ENCODE assay signal across 9 cellular contexts in genomic region chr1:204127597-204128242, GRCh38. TPM values are rescaled to one million over a fixed set of nuclear protein-coding genes. Genes with fewer than 3 reads are reported as not detected.
DNase-seq lines count a peak whose midpoint lies in the region; ATAC-seq, FAIRE-seq and TF ChIP-seq lines count a peak whose summit lies in the region.
"Had no signal": no experiment of that assay in that cellular context is flagged by ENCODE, and none has a peak within 500 bp of the region (broad histone marks: within the 10 kb centered on the region; RNA-seq: fewer than 3 reads in every experiment).

No MANE protein-coding gene starts in this region.

- H3K4me3 Mint-ChIP-seq in HFFc6: no peak overlapping the region

- TF ChIP-seq CTCF in HFFc6 (IDR thresholded peaks at IDR 0.05) (peak; percentile 97), GM12878 (IDR thresholded peaks at IDR 0.05 in 2 of 3, conservative IDR thresholded peaks at IDR 0.05 in 1 of 3; ENCODE audit: control insufficient read depth in 2 of 3, extremely low read depth in 1 of 3, insufficient read depth in 1 of 3, low read depth in 3 of 3, low read length in 3 of 3) (peak; percentile 47 to 70 (median 55)), spleen (IDR thresholded peaks at IDR 0.05 in 8 of 11, conservative IDR thresholded peaks at IDR 0.05 in 3 of 11) (peak; percentile 58 to 91 (median 82))

- no peaks in the 10 kb centered on the region for H3K9me3 Mint-ChIP-seq in HFFc6
- H3K9me3 Mint-ChIP-seq: IgD-negative memory B cell had no signal

- peaks cover 48% of the 10 kb centered on the region for H3K4me1 Mint-ChIP-seq in HFFc6 (ENCODE audit: low read depth)

- peak; percentile 49 for DNase-seq in CMK (ENCODE audit: low read depth)
- DNase-seq in HFFc6: peak; percentile 80
- peak; percentile 31 for DNase-seq in NCI-H510A treated with DMSO at 0.1 percent for 48 hours (lab: John Stamatoyannopoulos, UW)
- no peak for DNase-seq in GM12878 (ENCODE audit: low read depth, low spot score)
- peak; percentile 74 for DNase-seq in iPS-NIHi11 (ENCODE audit: low spot score)
- DNase-seq in spleen: no peak
- no peak for DNase-seq in activated CD8-positive, alpha-beta memory T cell treated with anti-CD3 and anti-CD28 coated beads for 24 hours

- H3K27ac ChIP-seq in GM12878 (ENCODE audit: control insufficient read depth, insufficient read depth) (no peak overlapping the region), spleen (peak overlapping the region in 5 of 8 donors; percentile 27 to 54 (median 44))

- no peaks in the 10 kb centered on the region for H4K20me1 ChIP-seq in GM12878 (ENCODE audit: control insufficient read depth, insufficient read depth)

- RAD21 ChIA-PET in GM12878 (lab: Charles Lee; ENCODE audit: unreplicated experiment): interaction anchor here (1.1 to 4.1 kb wide), 8 partner anchors 17 to 268 kb away, joined by 3 to 54 read pairs (median 9); partner anchors contain the start of gene SNRPE

- 7% methylated on average over 5 of the region's 5 CpGs for WGBS in GM12878 (ENCODE audit: insufficient coverage, insufficient replicate concordance, low lambda C conversion rate, missing lambda C conversion rate)
- 32 to 51% (median 47%) methylated on average over 5 of the region's 5 CpGs for WGBS in spleen, 5 donors

- peaks cover 2% of the 10 kb centered on the region; the same call in 1 of the 2 replicates for H3K27me3 Mint-ChIP-seq in HFFc6 (ENCODE audit: insufficient read depth)

- TF ChIP-seq EP300 in GM12878 (IDR thresholded peaks at IDR 0.05; ENCODE audit: borderline replicate concordance in 1 of 2, control insufficient read depth in 1 of 2, low read depth in 2 of 2, low read length in 2 of 2): no peak

- H3K4me1 ChIP-seq in GM12878 (ENCODE audit: control insufficient read depth, insufficient read depth, low read length): no peaks in the 10 kb centered on the region
- peaks cover 0 to 40% (median 17%) of the 10 kb centered on the region in 6 donors for H3K4me1 ChIP-seq in spleen

- POLR2A ChIA-PET in GM12878 (lab: Charles Lee): interaction anchor here (1.4 kb wide), 1 partner anchor 255 kb away, joined by 4 read pairs; no protein-coding TSS in a partner anchor

- TF ChIP-seq POLR2A in GM12878 (IDR thresholded peaks at IDR 0.05; ENCODE audit: low read depth, low read length) (no peak), spleen (IDR thresholded peaks at IDR 0.05) (no peak), GM18505 (IDR thresholded peaks at IDR 0.05; ENCODE audit: borderline replicate concordance, extremely low read depth, insufficient read depth, insufficient read length) (no peak)

- no peaks in the 10 kb centered on the region; a peak in 1 of 4 replicates for H3K27me3 ChIP-seq in GM12878 (replicated peaks in 1 of 2; ENCODE audit: control insufficient read depth in 2 of 2, insufficient read depth in 2 of 2, low read length in 1 of 2)
- peaks cover 0 to 17% (median 0%) of the 10 kb centered on the region in 7 donors for H3K27me3 ChIP-seq in spleen (replicated peaks in 1 of 7)

- no peak overlapping the region for H3K4me2 ChIP-seq in GM12878 (ENCODE audit: control insufficient read depth, insufficient read depth)

- no TSS peak for BruUV-seq in GM12878 (replicated peaks; lab: Mats Ljungman, UMichigan)

- peak overlapping the region; percentile 45 for H3K27ac Mint-ChIP-seq in HFFc6

- H3K36me3 ChIP-seq in GM12878 (ENCODE audit: control insufficient read depth in 2 of 2, insufficient read depth in 2 of 2, low read length in 1 of 2) (no peaks in the 10 kb centered on the region), spleen (peaks cover 0 to 38% (median 5%) of the 10 kb centered on the region in 6 donors)

- peaks cover 5% of the 10 kb centered on the region for H3K36me3 Mint-ChIP-seq in HFFc6 (ENCODE audit: low read depth)
- H3K36me3 Mint-ChIP-seq: IgD-negative memory B cell had no signal

- intact Hi-C loops in GM12878 (cut with micrococcal nuclease; ENCODE audit: unreplicated experiment) (no loop called here), spleen (cut with DNase I; ENCODE audit: low total_unique reads) (loop anchor here (5.0 kb wide), 1 partner anchor 255 kb away; no protein-coding TSS in a partner anchor)

- no peak for FAIRE-seq in GM12878 (lab: Jason Lieb, UNC)

- SMC1A ChIA-PET in GM12878 (lab: Charles Lee; ENCODE audit: uncharacterized antibody, unreplicated experiment): interaction anchor here (0.6 to 4.3 kb wide), 10 partner anchors 21 to 317 kb away, joined by 3 to 55 read pairs (median 6); partner anchors contain the start of gene SNRPE

- ATAC-seq in GM12878 (peak; percentile 43), GM18505 (IDR thresholded peaks at IDR 0.05; ENCODE audit: unreplicated experiment) (no peak)

- in situ Hi-C loops in GM12878 (cut with MboI): loop anchor here (5.0 kb wide), 1 partner anchor 265 kb away; the partner anchor contains the start of gene SNRPE

- no peaks in the 10 kb centered on the region for H3K79me2 ChIP-seq in GM12878 (ENCODE audit: control insufficient read depth, insufficient read depth, low read length)

- TF ChIP-seq RAD21 in GM12878 (IDR thresholded peaks at IDR 0.05; ENCODE audit: insufficient read depth, low read depth, low read length): peak; percentile 48

- H2AFZ ChIP-seq in GM12878 (ENCODE audit: control insufficient read depth, low read depth, low read length): no peak overlapping the region

- H3K9me3 ChIP-seq in GM12878 (replicated peaks; ENCODE audit: control insufficient read depth, insufficient read depth, low read length): no peaks in the 10 kb centered on the region
- H3K9me3 ChIP-seq in spleen: no peaks in the 10 kb centered on the region

- H3K9ac ChIP-seq in GM12878 (ENCODE audit: control insufficient read depth, insufficient read depth, low read length): no peak overlapping the region

- H3K4me3 ChIP-seq in GM12878 (no peak overlapping the region), spleen (no peak overlapping the region)

- CTCF ChIA-PET in GM12878 (lab: Yijun Ruan, JAX): interaction anchor here (0.8 to 7.8 kb wide), 20 partner anchors 9 to 502 kb away, joined by 3 to 121 read pairs (median 4); partner anchors contain the start of gene SNRPE

RNA-seq across cellular contexts. Expression of gene ETNK2, which starts 24.1 kb away (rescaled TPM):
- total RNA-seq in HFFc6 (2021; fragmentation: NEBNext Ultra II Directional; extraction: Animal tissue kit (Norgen Biotek cat#: 25700)): 1 to 10 TPM; 3.1 to 6.3 (median 3.9) TPM
- not detected in 2 replicates for total RNA-seq in GM12878 (2013; cell fraction: nucleolus; rRNA removed)
- not detected in 2 replicates for total RNA-seq in GM12878 (2014; rRNA removed)
- total RNA-seq in GM12878 (2014; rRNA removed; fragmentation: Illumina TruSeq; extraction: Trizol): not detected in 2 replicates
- not detected in 2 replicates for total RNA-seq in GM12878 (2021)
- not detected for polyA plus RNA-seq in GM12878 (2011; ENCODE audit: low read depth)
- 0.14 TPM in 1 of 2 replicates, not detected in the other for polyA plus RNA-seq in GM12878 (2011; rRNA removed)
- 0.08 and 0.27 TPM in 2 replicates for polyA plus RNA-seq in GM12878 (2011; cell fraction: cytosol; rRNA removed)
- polyA plus RNA-seq in GM12878 (2011; cell fraction: nucleus; rRNA removed): 0.13 TPM in 1 of 2 replicates, not detected in the other
- polyA plus RNA-seq in GM12878 (2012): 0.07 TPM in 1 of 2 replicates, not detected in the other
- polyA plus RNA-seq in GM12878 (2014; fragmentation: Illumina TruSeq; extraction: Trizol): not detected in 2 replicates
- polyA plus RNA-seq in GM12878 (2014; fragmentation: Nextera tagmentation; extraction: Ambion mirVana): not detected
- not detected in 2 replicates for polyA plus RNA-seq in GM12878 (2014; rRNA removed)
- not detected for polyA plus RNA-seq in GM12878 (2016; fragmentation: Nextera tagmentation; extraction: Ambion mirVana)
- polyA minus RNA-seq in GM12878 (2011; rRNA and poly(A)+ RNA removed): 0.10 and 0.22 TPM in 2 replicates
- not detected in 2 replicates for polyA minus RNA-seq in GM12878 (2011; cell fraction: cytosol; rRNA and poly(A)+ RNA removed)
- not detected in 2 replicates for polyA minus RNA-seq in GM12878 (2011; cell fraction: nucleus; rRNA and poly(A)+ RNA removed)
- 10 to 100 TPM in 2 of 7 donors, 1 to 10 TPM in 5; 4.4 to 20.8 (median 8.6) TPM for total RNA-seq in spleen
- 1 to 10 TPM; 1.9 to 3.8 (median 2.5) TPM for polyA plus RNA-seq in spleen

RNA-seq across cellular contexts. Expression of gene REN, which starts 38.4 kb away (rescaled TPM):
- under 1 TPM in 5 of 6 experiments, not detected in 1; 0.17 to 0.39 (median 0.34) TPM for total RNA-seq in HFFc6 (2021; fragmentation: NEBNext Ultra II Directional; extraction: Animal tissue kit (Norgen Biotek cat#: 25700))
- not detected in 2 replicates for total RNA-seq in GM12878 (2013; cell fraction: nucleolus; rRNA removed)
- total RNA-seq in GM12878 (2014; rRNA removed) (not detected in 2 replicates), GM12878 (2014; rRNA removed; fragmentation: Illumina TruSeq; extraction: Trizol) (not detected in 2 replicates), GM12878 (2021) (not detected in 2 replicates), spleen (under 1 TPM in 1 of 7 donors, not detected in 6; 0.25 TPM)
- polyA plus RNA-seq in GM12878 (2011; ENCODE audit: low read depth): not detected
- polyA plus RNA-seq in GM12878 (2011; rRNA removed) (not detected in 2 replicates), GM12878 (2014; fragmentation: Illumina TruSeq; extraction: Trizol) (not detected in 2 replicates), GM12878 (2014; fragmentation: Nextera tagmentation; extraction: Ambion mirVana) (not detected), GM12878 (2014; rRNA removed) (not detected in 2 replicates), GM12878 (2016; fragmentation: Nextera tagmentation; extraction: Ambion mirVana) (not detected), spleen (under 1 TPM in 1 of 3 donors, not detected in 2; 0.12 TPM)
- polyA plus RNA-seq in GM12878 (2011; cell fraction: cytosol; rRNA removed): not detected in 2 replicates
- polyA plus RNA-seq in GM12878 (2011; cell fraction: nucleus; rRNA removed): not detected in 2 replicates
- not detected in 2 replicates for polyA plus RNA-seq in GM12878 (2012)
- not detected in 2 replicates for polyA minus RNA-seq in GM12878 (2011; rRNA and poly(A)+ RNA removed)
- not detected in 2 replicates for polyA minus RNA-seq in GM12878 (2011; cell fraction: cytosol; rRNA and poly(A)+ RNA removed)
- polyA minus RNA-seq in GM12878 (2011; cell fraction: nucleus; rRNA and poly(A)+ RNA removed): not detected in 2 replicates
- polyA plus RNA-seq: IgD-negative memory B cell had no signal

RNA-seq across cellular contexts. Expression of gene SOX13, which starts 54.8 kb away (rescaled TPM):
- total RNA-seq in HFFc6 (2021; fragmentation: NEBNext Ultra II Directional; extraction: Animal tissue kit (Norgen Biotek cat#: 25700)): 10 to 100 TPM in 5 of 6 experiments, 1 to 10 TPM in 1; 9.9 to 13.5 (median 11.1) TPM
- total RNA-seq in GM12878 (2013; cell fraction: nucleolus; rRNA removed): 0.13 and 0.17 TPM in 2 replicates
- total RNA-seq in GM12878 (2014; rRNA removed) (not detected in 2 replicates), GM12878 (2014; rRNA removed; fragmentation: Illumina TruSeq; extraction: Trizol) (not detected in 2 replicates), GM12878 (2021) (0.27 and 0.31 TPM in 2 replicates), spleen (10 to 100 TPM; 12.8 to 28.7 (median 19.2) TPM)
- polyA plus RNA-seq in GM12878 (2011; ENCODE audit: low read depth): not detected
- polyA plus RNA-seq in GM12878 (2011; rRNA removed) (0.10 and 0.11 TPM in 2 replicates), GM12878 (2014; fragmentation: Illumina TruSeq; extraction: Trizol) (not detected in 2 replicates), GM12878 (2014; fragmentation: Nextera tagmentation; extraction: Ambion mirVana) (not detected), GM12878 (2014; rRNA removed) (not detected in 2 replicates), GM12878 (2016; fragmentation: Nextera tagmentation; extraction: Ambion mirVana) (under 1 TPM in 1 of 2 experiments, not detected in 1; 0.04 TPM), spleen (1 to 10 TPM; 2.0 to 9.6 (median 2.2) TPM)
- polyA plus RNA-seq in GM12878 (2011; cell fraction: cytosol; rRNA removed): 0.05 and 0.07 TPM in 2 replicates
- polyA plus RNA-seq in GM12878 (2011; cell fraction: nucleus; rRNA removed): 0.15 and 0.54 TPM in 2 replicates
- 0.08 and 0.13 TPM in 2 replicates for polyA plus RNA-seq in GM12878 (2012)
- 0.10 and 0.15 TPM in 2 replicates for polyA minus RNA-seq in GM12878 (2011; rRNA and poly(A)+ RNA removed)
- 0.83 and 0.94 TPM in 2 replicates for polyA minus RNA-seq in GM12878 (2011; cell fraction: cytosol; rRNA and poly(A)+ RNA removed)
- 0.24 TPM in 1 of 2 replicates, not detected in the other for polyA minus RNA-seq in GM12878 (2011; cell fraction: nucleus; rRNA and poly(A)+ RNA removed)

Comparison
In these comparisons a context has a peak if more than half of its experiments do, and no peak if none do; other contexts are left out.
1. DNase-seq: peak in CMK (single experiment), HFFc6 (single experiment), NCI-H510A treated with DMSO at 0.1 percent for 48 hours (single experiment) and iPS-NIHi11 (single experiment); none in GM12878 (single experiment), spleen (single experiment) and activated CD8-positive, alpha-beta memory T cell treated with anti-CD3 and anti-CD28 coated beads for 24 hours (single experiment).
2. RNA of gene SOX13, which starts 54.8 kb away (total RNA-seq): 12.8 to 28.7 TPM in spleen and 9.9 to 13.5 TPM in HFFc6; 0.13 to 0.31 TPM in GM12878; every median in the first group is over 4 times any median in the second.
3. Peak in every context shown above with its lines, with median percentiles within 50 percentile points of each other: CTCF ChIP-seq.